In genomic region chr9:89797970-89798369, GRCh38 we compare ENCODE assay signal across 23 cellular contexts.
DNase-seq lines count a peak whose midpoint lies in the region; ATAC-seq, FAIRE-seq and TF ChIP-seq lines count a peak whose summit lies in the region.
"Had no signal": no experiment of that assay in that cellular context is flagged by ENCODE, and none has a peak within 500 bp of the region (broad histone marks: within the 10 kb centered on the region; RNA-seq: fewer than 3 reads in every experiment).

No MANE protein-coding gene starts in this region.

- in situ Hi-C loops in HepG2 (cut with HindIII; ENCODE audit: extremely low pct_ligation_motif_present, low pct_unique_long_range_greater_than_20kb) = no loop called here

- CTCF ChIA-PET in HepG2 (lab: Yijun Ruan, JAX; ENCODE audit: low intra/inter-chr PET ratio, low total read pairs) = no interaction called here

- H3K9ac ChIP-seq in KMS-11 (peak overlapping the region; percentile 25; the same call in 1 of the 2 replicates), HepG2 (ENCODE audit: insufficient read depth, low read depth, low read length) (no peak overlapping the region)
- H3K9ac ChIP-seq: neural progenitor cell had no signal

- DNase-seq in DMS53 (lab: John Stamatoyannopoulos, UW) (peak; percentile 79), NCI-H2196 treated with DMSO at 0.1 percent for 48 hours (lab: John Stamatoyannopoulos, UW; ENCODE audit: unreplicated experiment) (peak; percentile 51), HepG2 (ENCODE audit: low spot score) (no peak), upper lobe of left lung (no peak)
- DNase-seq: activated CD4-positive, alpha-beta T cell treated with anti-CD3 and anti-CD28 coated beads, Interleukin-2, amount 10 ng/mL, durations not matched to agents 24 days and 14 days; activated CD8-positive, alpha-beta memory T cell treated with anti-CD3 and anti-CD28 coated beads, Interleukin-2, amount 10 ng/mL, durations not matched to agents 7 days and 5 days; activated naive CD8-positive, alpha-beta T cell treated with anti-CD3 and anti-CD28 coated beads, Interleukin-2, amount 10 ng/mL, durations not matched to agents 7 days and 5 days; CD8-positive, alpha-beta T cell; H9; Kasumi-1; left ventricle myocardium superior; mucosa of descending colon; NCI-H1048; stimulated activated CD4-positive, alpha-beta T cell treated with anti-CD3 and anti-CD28 coated beads, Interleukin-2, amount 100 ng/mL, for 24 hours; T-helper 1 cell; upper lobe of right lung had no signal

- peaks cover 69% of the 10 kb centered on the region for H3K4me1 ChIP-seq in KMS-11 (ENCODE audit: low read depth, poor library complexity, severe bottlenecking)
- H3K4me1 ChIP-seq in HepG2 (ENCODE audit: insufficient read depth, low read length) = no peaks in the 10 kb centered on the region
- H3K4me1 ChIP-seq in upper lobe of left lung = peaks cover 0 to 10% (median 5%) of the 10 kb centered on the region in 4 donors
- H3K4me1 ChIP-seq: neural progenitor cell had no signal

- peak overlapping the region; percentile 58 for H3K4me2 ChIP-seq in KMS-11
- H3K4me2 ChIP-seq in HepG2 (ENCODE audit: low read depth, low read length) = no peak overlapping the region
- H3K4me2 ChIP-seq: neural progenitor cell had no signal

- POLR2A ChIA-PET in HepG2 (lab: Yijun Ruan, JAX) = no interaction called here

- no peaks in the 10 kb centered on the region for H3K27me3 ChIP-seq in KMS-11 (ENCODE audit: insufficient read depth, low read depth)
- 0 out of 5 replicates have a peak, but pooled peaks cover 0 to 3% of the 10 kb centered on the region in 2 experiments for H3K27me3 ChIP-seq in HepG2 (ENCODE audit: control insufficient read depth in 1 of 2, insufficient read depth in 2 of 2, low read length in 2 of 2)
- no peaks in the 10 kb centered on the region for H3K27me3 ChIP-seq in upper lobe of left lung
- H3K27me3 ChIP-seq: neural progenitor cell, upper lobe of right lung had no signal

- no peak for TF ChIP-seq RAD21 in HepG2 (CRISPR knock-in tag; IDR thresholded peaks at IDR 0.05)

- H4K20me1 ChIP-seq in KMS-11 (ENCODE audit: insufficient read depth) = no peaks in the 10 kb centered on the region
- no peaks in the 10 kb centered on the region for H4K20me1 ChIP-seq in HepG2 (ENCODE audit: insufficient read depth, low read length)

- TF ChIP-seq CTCF in KMS-11 (conservative IDR thresholded peaks at IDR 0.05; ENCODE audit: low read depth, low read length) (no peak), HepG2 (CRISPR knock-in tag; IDR thresholded peaks at IDR 0.05) (no peak), upper lobe of left lung (IDR thresholded peaks at IDR 0.05) (no peak)

- H3K9me3 ChIP-seq in HepG2 (ENCODE audit: low read length) (no peaks in the 10 kb centered on the region), upper lobe of left lung (no peaks in the 10 kb centered on the region)
- H3K9me3 ChIP-seq: mucosa of descending colon, upper lobe of right lung had no signal

- 0% methylated on average over 5 of the region's 5 CpGs for WGBS in HepG2 (ENCODE audit: low lambda C conversion rate)
- WGBS in upper lobe of left lung, 2 donors = 58 to 75% methylated on average over 5 of the region's 5 CpGs

- H3K79me2 ChIP-seq in KMS-11 (ENCODE audit: insufficient read depth, low read depth) (no peaks in the 10 kb centered on the region), HepG2 (ENCODE audit: insufficient read depth, low read length) (no peaks in the 10 kb centered on the region)

- BruUV-seq in HepG2 (replicated peaks; lab: Mats Ljungman, UMichigan) = no TSS peak

- H3K36me3 ChIP-seq in KMS-11 (ENCODE audit: insufficient read depth) = no peaks in the 10 kb centered on the region
- H3K36me3 ChIP-seq in HepG2 (replicated peaks in 1 of 2; ENCODE audit: control insufficient read depth in 1 of 2, insufficient read depth in 2 of 2, low read length in 2 of 2) = no peaks in the 10 kb centered on the region
- H3K36me3 ChIP-seq in upper lobe of left lung = no peaks in the 10 kb centered on the region
- H3K36me3 ChIP-seq: neural progenitor cell, upper lobe of right lung had no signal

- intact Hi-C loops in HepG2 (cut with micrococcal nuclease; ENCODE audit: unreplicated experiment) = no loop called here

- TF ChIP-seq EP300 in HepG2 (IDR thresholded peaks at IDR 0.05; ENCODE audit: low read depth in 2 of 2, low read length in 2 of 2) (no peak), HepG2 (CRISPR knock-in tag; IDR thresholded peaks at IDR 0.05; ENCODE audit: borderline replicate concordance) (no peak), upper lobe of left lung (IDR thresholded peaks at IDR 0.05) (no peak)

- H3K27ac ChIP-seq in KMS-11 = peak overlapping the region; percentile 57
- no peak overlapping the region for H3K27ac ChIP-seq in HepG2 (ENCODE audit: extremely low read length, insufficient read depth, low read length)
- no peak overlapping the region for H3K27ac ChIP-seq in upper lobe of left lung
- H3K27ac ChIP-seq: neural progenitor cell, skin epidermis, upper lobe of right lung had no signal

- peak overlapping the region; percentile 5; the same call in 1 of the 2 replicates for H2AFZ ChIP-seq in KMS-11 (ENCODE audit: low read depth)
- H2AFZ ChIP-seq in HepG2 (ENCODE audit: low read length) = no peak overlapping the region
- H2AFZ ChIP-seq: neural progenitor cell had no signal

- FAIRE-seq in HepG2 (lab: Jason Lieb, UNC) = no peak

- H3K4me3 ChIP-seq in KMS-11 (IDR thresholded peaks at IDR 0.05; ENCODE audit: insufficient read depth, low read depth, low read length) = no peak overlapping the region
- H3K4me3 ChIP-seq in HepG2 (replicated peaks in 1 of 3; ENCODE audit: insufficient read depth in 1 of 3, low read depth in 2 of 3, low read length in 3 of 3) = no peak overlapping the region
- no peak overlapping the region for H3K4me3 ChIP-seq in upper lobe of left lung
- H3K4me3 ChIP-seq: mucosa of descending colon, neural progenitor cell, skin epidermis, upper lobe of right lung had no signal

- ATAC-seq in HepG2 = no peak
- ATAC-seq in HG02798 (IDR thresholded peaks at IDR 0.05; ENCODE audit: poor library complexity, unreplicated experiment) = no peak
- ATAC-seq in upper lobe of left lung (ENCODE audit: low FRiP score in 2 of 2) = no peak
- ATAC-seq in HG02840 (IDR thresholded peaks at IDR 0.05; ENCODE audit: low FRiP score, unreplicated experiment) = no peak
- ATAC-seq: activated CD8-positive, alpha-beta memory T cell treated with anti-CD3 and anti-CD28 coated beads, Interleukin-2, amount 10 ng/mL, durations not matched to agents 7 days and 5 days; activated T-helper 17 cell treated with anti-CD3 and anti-CD28 coated beads, Interleukin-2, amount 50 U/mL, for 72 hours; CD8-positive, alpha-beta T cell; left ventricle myocardium superior; mucosa of descending colon; Right ventricle myocardium inferior; upper lobe of right lung had no signal

- no peak for TF ChIP-seq POLR2A in HepG2 (IDR thresholded peaks at IDR 0.05; ENCODE audit: insufficient read depth in 1 of 2, low read depth in 2 of 2, low read length in 2 of 2)
- no peak for TF ChIP-seq POLR2A in upper lobe of left lung (IDR thresholded peaks at IDR 0.05)

TF ChIP-seq in HepG2, 621 proteins besides CTCF, POLR2A, EP300 and RAD21:
- TF ChIP-seq ZNF652 (CRISPR knock-in tag; IDR thresholded peaks at IDR 0.05; ENCODE audit: borderline replicate concordance, low read depth) (no peak), SMAD9 (CRISPR knock-in tag; IDR thresholded peaks at IDR 0.05) (no peak), MNT (IDR thresholded peaks at IDR 0.05) (peak; percentile 80), MED8 (CRISPR knock-in tag; IDR thresholded peaks at IDR 0.05; ENCODE audit: insufficient replicate concordance) (no peak), PRDM4 (CRISPR knock-in tag; IDR thresholded peaks at IDR 0.05; ENCODE audit: borderline replicate concordance) (no peak)

Comparison
In these comparisons a context has a peak if more than half of its experiments do, and no peak if none do; other contexts are left out.
1. DNase-seq: peak in DMS53 (single experiment) and NCI-H2196 treated with DMSO at 0.1 percent for 48 hours (single experiment); none in HepG2 (single experiment) and upper lobe of left lung (0 of 2).